9 cellular contexts compared by ENCODE assay signal in the genomic region with DNA sequence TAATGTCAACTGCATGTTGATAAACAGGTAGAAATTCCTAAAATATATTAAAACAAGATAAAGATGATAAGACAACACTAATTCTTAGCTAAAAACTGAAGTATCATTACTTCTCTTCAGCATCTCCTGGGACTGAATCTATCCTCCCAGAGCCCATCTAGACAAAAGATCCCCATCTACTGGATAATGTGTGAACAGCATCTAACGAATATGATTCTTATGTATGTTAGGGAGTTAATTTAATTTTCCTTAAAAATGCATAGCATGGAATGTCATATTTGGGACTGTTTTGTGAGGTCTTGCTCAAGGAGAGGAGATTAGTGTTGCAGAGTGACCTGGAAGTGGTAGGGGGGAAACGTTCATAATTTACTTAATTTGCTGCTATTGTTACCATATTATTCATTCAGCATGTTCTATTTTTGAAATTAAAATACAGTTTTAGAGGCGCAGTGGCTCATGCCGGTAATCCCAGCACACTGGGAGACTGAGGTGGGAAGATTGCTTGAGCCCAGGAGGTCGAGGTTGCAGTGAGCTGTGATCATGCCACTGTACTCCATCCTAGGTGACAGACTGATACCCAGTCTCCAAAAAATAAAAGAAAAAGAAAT.
DNase-seq lines count a peak whose midpoint lies in the region; ATAC-seq and TF ChIP-seq lines count a peak whose summit lies in the region.
"Had no signal": no experiment of that assay in that cellular context is flagged by ENCODE, and none has a peak within 500 bp of the region (broad histone marks: within the 10 kb centered on the region; RNA-seq: fewer than 3 reads in every experiment).

No MANE protein-coding gene starts in this region.

- ATAC-seq in HG02943 (IDR thresholded peaks at IDR 0.05; ENCODE audit: low read depth, unreplicated experiment), result peak; percentile 71

- H3K4me2 ChIP-seq in OCI-LY1 (ENCODE audit: low read length), result no peak overlapping the region
- no peak overlapping the region for H3K4me2 ChIP-seq in parathyroid adenoma (ENCODE audit: low read length)
- H3K4me2 ChIP-seq: BLaER1 had no signal

- no peak overlapping the region for H3K27ac Mint-ChIP-seq in activated T-cell treated with anti-CD3 and anti-CD28 coated beads, Interleukin-2, amount 50 U/mL, for 24 hours

- H2AFZ ChIP-seq in OCI-LY1 (ENCODE audit: low read length) (no peak overlapping the region), parathyroid adenoma (no peak overlapping the region)

- DNase-seq in NCI-H1417 (lab: John Stamatoyannopoulos, UW) (peak in 2 of 3 experiments; percentile 0 to 48), NCI-H1417 treated with DMSO at 0.1 percent for 48 hours (lab: John Stamatoyannopoulos, UW) (no peak), epithelial cell of proximal tubule (ENCODE audit: low read depth) (peak; percentile 3), NCI-H774 (lab: John Stamatoyannopoulos, UW) (no peak)
- no peak for DNase-seq in activated T-cell treated with anti-CD3 and anti-CD28 coated beads, Interleukin-2, amount 50 U/mL, for 24 hours

- H3K4me1 ChIP-seq in OCI-LY1 (ENCODE audit: insufficient read depth, low read length, severe bottlenecking) (no peaks in the 10 kb centered on the region), parathyroid adenoma (no peaks in the 10 kb centered on the region)
- H3K4me1 ChIP-seq: BLaER1 had no signal

- H3K27me3 Mint-ChIP-seq in activated T-cell treated with anti-CD3 and anti-CD28 coated beads, Interleukin-2, amount 50 U/mL, for 24 hours, result peaks cover 5% of the 10 kb centered on the region

- H3K4me3 ChIP-seq in OCI-LY1 (ENCODE audit: low read depth, low read length, poor library complexity, severe bottlenecking) (no peak overlapping the region), epithelial cell of proximal tubule (ENCODE audit: low read depth, low read length) (no peak overlapping the region), parathyroid adenoma (ENCODE audit: low read depth, low read length) (no peak overlapping the region)
- H3K4me3 ChIP-seq: BLaER1 had no signal

- no peaks in the 10 kb centered on the region for H4K20me1 ChIP-seq in OCI-LY1 (ENCODE audit: insufficient read depth, low read length)
- H4K20me1 ChIP-seq: BLaER1 had no signal

- no peak overlapping the region for H3K9ac ChIP-seq in OCI-LY1 (ENCODE audit: low read length)
- H3K9ac ChIP-seq in parathyroid adenoma, result no peak overlapping the region
- H3K9ac ChIP-seq: BLaER1 had no signal

- no peaks in the 10 kb centered on the region for H3K9me2 ChIP-seq in OCI-LY1 (ENCODE audit: low read depth, low read length)

- no peaks in the 10 kb centered on the region for H3K36me3 ChIP-seq in OCI-LY1 (ENCODE audit: insufficient read depth, low read length)
- no peaks in the 10 kb centered on the region for H3K36me3 ChIP-seq in parathyroid adenoma (ENCODE audit: control insufficient read depth, insufficient read depth, low read length)
- H3K36me3 ChIP-seq: BLaER1 had no signal

- no peak overlapping the region for H3K4me3 Mint-ChIP-seq in activated T-cell treated with anti-CD3 and anti-CD28 coated beads, Interleukin-2, amount 50 U/mL, for 24 hours

- no peaks in the 10 kb centered on the region for H3F3A ChIP-seq in OCI-LY1 (ENCODE audit: insufficient read depth, low read length)

- H3K4me1 Mint-ChIP-seq in activated T-cell treated with anti-CD3 and anti-CD28 coated beads, Interleukin-2, amount 50 U/mL, for 24 hours (ENCODE audit: low read depth), result no peaks in the 10 kb centered on the region

- H3K9me3 ChIP-seq in OCI-LY1 (ENCODE audit: low read length) (no peaks in the 10 kb centered on the region), parathyroid adenoma (ENCODE audit: control insufficient read depth, low read length) (no peaks in the 10 kb centered on the region)

- no peaks in the 10 kb centered on the region for H3K27me3 ChIP-seq in OCI-LY1 (ENCODE audit: insufficient read depth, low read length)
- no peaks in the 10 kb centered on the region for H3K27me3 ChIP-seq in parathyroid adenoma (ENCODE audit: control insufficient read depth, insufficient read depth, low read length)
- H3K27me3 ChIP-seq: BLaER1 had no signal

- H3K9me3 Mint-ChIP-seq in activated T-cell treated with anti-CD3 and anti-CD28 coated beads, Interleukin-2, amount 50 U/mL, for 24 hours, result peaks cover 8% of the 10 kb centered on the region

- H3K27ac ChIP-seq in OCI-LY1 (ENCODE audit: low read depth, low read length, poor library complexity, severe bottlenecking), result no peak overlapping the region
- no peak overlapping the region for H3K27ac ChIP-seq in parathyroid adenoma
- H3K27ac ChIP-seq: BLaER1 had no signal

- H3K79me2 ChIP-seq in OCI-LY1 (ENCODE audit: insufficient read depth, low read length), result no peaks in the 10 kb centered on the region
- H3K79me2 ChIP-seq in parathyroid adenoma, result no peaks in the 10 kb centered on the region

- no peaks in the 10 kb centered on the region for H3K36me3 Mint-ChIP-seq in activated T-cell treated with anti-CD3 and anti-CD28 coated beads, Interleukin-2, amount 50 U/mL, for 24 hours (ENCODE audit: low read depth)

- TF ChIP-seq CTCF in OCI-LY1 (IDR thresholded peaks at IDR 0.05; ENCODE audit: low read length) (peak; percentile 62), epithelial cell of proximal tubule (conservative IDR thresholded peaks at IDR 0.05; ENCODE audit: low read depth, low read length) (peak; percentile 68), parathyroid adenoma (IDR thresholded peaks at IDR 0.05) (peak; percentile 50)

Comparison
In these comparisons a context has a peak if more than half of its experiments do, and no peak if none do; other contexts are left out.
1. DNase-seq: peak in NCI-H1417 (2 of 3) and epithelial cell of proximal tubule (single experiment); none in NCI-H1417 treated with DMSO at 0.1 percent for 48 hours (single experiment), activated T-cell treated with anti-CD3 and anti-CD28 coated beads, Interleukin-2, amount 50 U/mL, for 24 hours (single experiment) and NCI-H774 (single experiment).
2. Peak in every context shown above with its lines, with median percentiles within 50 percentile points of each other: CTCF ChIP-seq.